Comparison of ENCODE assay signal across 13 cellular contexts in the genomic region with DNA sequence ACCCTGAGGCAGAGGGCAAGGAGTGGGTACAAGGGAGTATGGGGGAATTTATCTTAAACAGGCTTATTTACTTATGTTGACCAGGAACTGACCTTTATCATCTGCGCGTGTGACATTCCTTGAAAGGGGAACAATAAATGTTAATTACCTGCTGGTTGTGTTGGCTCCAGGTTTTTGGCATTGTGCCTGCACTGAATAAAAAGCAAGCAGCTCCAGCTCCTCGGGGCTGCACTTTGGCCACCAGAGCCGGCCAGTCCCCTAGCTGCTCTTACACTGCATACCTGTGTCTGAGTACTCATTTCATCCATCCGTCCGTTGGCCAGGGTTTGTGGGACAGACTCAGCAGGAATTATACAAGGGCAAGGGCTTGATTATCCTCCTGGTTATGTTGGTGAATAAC.
A peak's percentile ranks its signal among the peaks of the same experiment; 100 is the strongest.
DNase-seq lines count a peak whose midpoint lies in the region; ATAC-seq and TF ChIP-seq lines count a peak whose summit lies in the region.
"Had no signal": no experiment of that assay in that cellular context is flagged by ENCODE, and none has a peak within 500 bp of the region (broad histone marks: within the 10 kb centered on the region; RNA-seq: fewer than 3 reads in every experiment).

No MANE protein-coding gene starts in this region.

- no peaks in the 10 kb centered on the region for H3K9me3 Mint-ChIP-seq in MCF 10A (ENCODE audit: unreplicated experiment)
- H3K9me3 Mint-ChIP-seq in activated CD4-positive, alpha-beta T cell treated with anti-CD3 and anti-CD28 coated beads, Interleukin-2, amount 10 ng/mL, durations not matched to agents 7 days and 5 days, result no peaks in the 10 kb centered on the region

- H3K27ac ChIP-seq in breast epithelium (no peak overlapping the region), esophagus muscularis mucosa (replicated peaks in 1 of 4) (no peak overlapping the region)
- H3K27ac ChIP-seq: A549, C4-2B had no signal

- POLR2A ChIA-PET in MCF 10A (lab: Yijun Ruan, JAX), result interaction anchor here (1.0 kb wide), 1 partner anchor 21 kb away, joined by 8 read pairs; no protein-coding TSS in a partner anchor
- POLR2A ChIA-PET in activated CD4-positive, alpha-beta T cell treated with anti-CD3 and anti-CD28 coated beads, Interleukin-2, amount 10 ng/mL, durations not matched to agents 7 days and 5 days (lab: Charles Lee), result no interaction called here

- no TSS peak for BruUV-seq in MCF 10A (replicated peaks; lab: Mats Ljungman, UMichigan)

- DNase-seq in MCF 10A (ENCODE audit: unreplicated experiment) (no peak), breast epithelium (ENCODE audit: low spot score in 2 of 2) (no peak), LoVo (ENCODE audit: low spot score) (peak; percentile 51), esophagus muscularis mucosa (ENCODE audit: extremely low spot score) (peak; percentile 70), NCI-H1694 (lab: John Stamatoyannopoulos, UW) (no peak), sciatic nerve (ENCODE audit: low spot score) (no peak)
- no peak for DNase-seq in activated CD4-positive, alpha-beta T cell treated with anti-CD3 and anti-CD28 coated beads, Interleukin-2, amount 10 ng/mL, durations not matched to agents 7 days and 5 days
- DNase-seq: BE2C; CD4-positive, alpha-beta memory T cell; GF-D8; HCEC 1CT had no signal

- H3K27ac Mint-ChIP-seq in MCF 10A (ENCODE audit: low read depth, unreplicated experiment), result peak overlapping the region; percentile 2
- no peak overlapping the region for H3K27ac Mint-ChIP-seq in activated CD4-positive, alpha-beta T cell treated with anti-CD3 and anti-CD28 coated beads, Interleukin-2, amount 10 ng/mL, durations not matched to agents 7 days and 5 days
- H3K27ac Mint-ChIP-seq: CD4-positive, alpha-beta memory T cell had no signal

- peaks cover 5% of the 10 kb centered on the region for H3K4me1 Mint-ChIP-seq in MCF 10A (ENCODE audit: insufficient read depth, unreplicated experiment)
- no peaks in the 10 kb centered on the region for H3K4me1 Mint-ChIP-seq in activated CD4-positive, alpha-beta T cell treated with anti-CD3 and anti-CD28 coated beads, Interleukin-2, amount 10 ng/mL, durations not matched to agents 7 days and 5 days
- H3K4me1 Mint-ChIP-seq: CD4-positive, alpha-beta memory T cell had no signal

- no peaks in the 10 kb centered on the region for H3K4me1 ChIP-seq in breast epithelium
- H3K4me1 ChIP-seq in esophagus muscularis mucosa, result no peaks in the 10 kb centered on the region
- H3K4me1 ChIP-seq: A549, BE2C had no signal

- no peaks in the 10 kb centered on the region for H3K27me3 Mint-ChIP-seq in MCF 10A (ENCODE audit: insufficient read depth, unreplicated experiment)
- peaks cover 9% of the 10 kb centered on the region for H3K27me3 Mint-ChIP-seq in activated CD4-positive, alpha-beta T cell treated with anti-CD3 and anti-CD28 coated beads, Interleukin-2, amount 10 ng/mL, durations not matched to agents 7 days and 5 days

- no peak overlapping the region for H3K4me3 Mint-ChIP-seq in MCF 10A (ENCODE audit: unreplicated experiment)
- H3K4me3 Mint-ChIP-seq in activated CD4-positive, alpha-beta T cell treated with anti-CD3 and anti-CD28 coated beads, Interleukin-2, amount 10 ng/mL, durations not matched to agents 7 days and 5 days, result no peak overlapping the region
- H3K4me3 Mint-ChIP-seq: CD4-positive, alpha-beta memory T cell had no signal

- CTCF ChIA-PET in MCF 10A (lab: Yijun Ruan, JAX), result interaction anchor here (0.6 to 1.8 kb wide), 5 partner anchors 14 to 175 kb away, joined by 3 to 5 read pairs (median 3); no protein-coding TSS in a partner anchor
- CTCF ChIA-PET in activated CD4-positive, alpha-beta T cell treated with anti-CD3 and anti-CD28 coated beads, Interleukin-2, amount 10 ng/mL, durations not matched to agents 7 days and 5 days (lab: Charles Lee), result no interaction called here

- 81% methylated on average over 6 of the region's 6 CpGs for WGBS in esophagus muscularis mucosa

- no peak for TF ChIP-seq EP300 in esophagus muscularis mucosa (IDR thresholded peaks at IDR 0.05)

- TF ChIP-seq POLR2A in breast epithelium (IDR thresholded peaks at IDR 0.05) (no peak), esophagus muscularis mucosa (IDR thresholded peaks at IDR 0.05; ENCODE audit: low read depth) (no peak)

- no peaks in the 10 kb centered on the region for H3K27me3 ChIP-seq in breast epithelium
- H3K27me3 ChIP-seq in esophagus muscularis mucosa, result no peaks in the 10 kb centered on the region
- H3K27me3 ChIP-seq: BE2C had no signal

- ATAC-seq in sciatic nerve, result no peak
- ATAC-seq: A549 had no signal

- H3K9me3 ChIP-seq in breast epithelium (no peaks in the 10 kb centered on the region), esophagus muscularis mucosa (no peaks in the 10 kb centered on the region)
- H3K9me3 ChIP-seq: A549, BE2C had no signal

- intact Hi-C loops in MCF 10A (cut with micrococcal nuclease), result no loop called here
- intact Hi-C loops in breast epithelium (cut with DNase I; ENCODE audit: low total_unique reads), result no loop called here
- intact Hi-C loops in esophagus muscularis mucosa (cut with DNase I), result no loop called here
- intact Hi-C loops in sciatic nerve (cut with DNase I), result no loop called here

- H3K36me3 ChIP-seq in breast epithelium (no peaks in the 10 kb centered on the region), esophagus muscularis mucosa (no peaks in the 10 kb centered on the region)
- H3K36me3 ChIP-seq: BE2C had no signal

- no peak overlapping the region for H3K4me3 ChIP-seq in breast epithelium
- H3K4me3 ChIP-seq in esophagus muscularis mucosa, result no peak overlapping the region
- H3K4me3 ChIP-seq: A549 had no signal

- no peak for TF ChIP-seq CTCF in MCF 10A (IDR thresholded peaks at IDR 0.05; ENCODE audit: unreplicated experiment)
- TF ChIP-seq CTCF in breast epithelium (IDR thresholded peaks at IDR 0.05), result no peak
- no peak for TF ChIP-seq CTCF in esophagus muscularis mucosa (IDR thresholded peaks at IDR 0.05)

- H3K36me3 Mint-ChIP-seq in MCF 10A (ENCODE audit: insufficient read depth, unreplicated experiment), result peaks cover 20% of the 10 kb centered on the region
- H3K36me3 Mint-ChIP-seq in activated CD4-positive, alpha-beta T cell treated with anti-CD3 and anti-CD28 coated beads, Interleukin-2, amount 10 ng/mL, durations not matched to agents 7 days and 5 days (ENCODE audit: low read depth), result no peaks in the 10 kb centered on the region
- H3K36me3 Mint-ChIP-seq: CD4-positive, alpha-beta memory T cell had no signal

Comparison
In these comparisons a context has a peak if more than half of its experiments do, and no peak if none do; other contexts are left out.
1. DNase-seq: peak in LoVo (single experiment) and esophagus muscularis mucosa (single experiment); none in MCF 10A (single experiment), breast epithelium (0 of 2), activated CD4-positive, alpha-beta T cell treated with anti-CD3 and anti-CD28 coated beads, Interleukin-2, amount 10 ng/mL, durations not matched to agents 7 days and 5 days (single experiment), NCI-H1694 (single experiment) and sciatic nerve (single experiment).